Comparison of ENCODE assay signal across 2 cellular contexts in genomic region chr20:21308340-21308739, GRCh38.
TF ChIP-seq lines count a peak whose summit lies in the region.

No MANE protein-coding gene starts in this region.

TF ChIP-seq in K562, 482 proteins besides CTCF, POLR2A, EP300 and RAD21:
- TF ChIP-seq ZNF184 (CRISPR knock-in tag; IDR thresholded peaks at IDR 0.05), result peak; percentile 54; the same call in 1 of the 2 replicates
- TF ChIP-seq BRCA1 (IDR thresholded peaks at IDR 0.05), result no peak
- TF ChIP-seq BRCA1 (CRISPR knock-in tag; IDR thresholded peaks at IDR 0.05), result no peak
- no peak for TF ChIP-seq GTF2F1 (IDR thresholded peaks at IDR 0.05; ENCODE audit: low read depth, low read length)
- 0 out of 2 replicates have a peak, but pooled peaks have one; percentile 34 for TF ChIP-seq RBFOX2 (IDR thresholded peaks at IDR 0.05; ENCODE audit: low read depth, low read length)

TF ChIP-seq in neural cell, 6 proteins besides CTCF, POLR2A, EP300 and RAD21:
- TF ChIP-seq SMC3 (conservative IDR thresholded peaks at IDR 0.05; ENCODE audit: poor library complexity), result no peak
- no peak for TF ChIP-seq POLR2AphosphoS5 (IDR thresholded peaks at IDR 0.05)
- TF ChIP-seq MXI1 (conservative IDR thresholded peaks at IDR 0.05; ENCODE audit: poor library complexity, severe bottlenecking), result no peak
- TF ChIP-seq EZH2 (IDR thresholded peaks at IDR 0.05; ENCODE audit: borderline replicate concordance, insufficient read depth, low read length, poor library complexity, severe bottlenecking), result no peak
- TF ChIP-seq, protein P1, sequence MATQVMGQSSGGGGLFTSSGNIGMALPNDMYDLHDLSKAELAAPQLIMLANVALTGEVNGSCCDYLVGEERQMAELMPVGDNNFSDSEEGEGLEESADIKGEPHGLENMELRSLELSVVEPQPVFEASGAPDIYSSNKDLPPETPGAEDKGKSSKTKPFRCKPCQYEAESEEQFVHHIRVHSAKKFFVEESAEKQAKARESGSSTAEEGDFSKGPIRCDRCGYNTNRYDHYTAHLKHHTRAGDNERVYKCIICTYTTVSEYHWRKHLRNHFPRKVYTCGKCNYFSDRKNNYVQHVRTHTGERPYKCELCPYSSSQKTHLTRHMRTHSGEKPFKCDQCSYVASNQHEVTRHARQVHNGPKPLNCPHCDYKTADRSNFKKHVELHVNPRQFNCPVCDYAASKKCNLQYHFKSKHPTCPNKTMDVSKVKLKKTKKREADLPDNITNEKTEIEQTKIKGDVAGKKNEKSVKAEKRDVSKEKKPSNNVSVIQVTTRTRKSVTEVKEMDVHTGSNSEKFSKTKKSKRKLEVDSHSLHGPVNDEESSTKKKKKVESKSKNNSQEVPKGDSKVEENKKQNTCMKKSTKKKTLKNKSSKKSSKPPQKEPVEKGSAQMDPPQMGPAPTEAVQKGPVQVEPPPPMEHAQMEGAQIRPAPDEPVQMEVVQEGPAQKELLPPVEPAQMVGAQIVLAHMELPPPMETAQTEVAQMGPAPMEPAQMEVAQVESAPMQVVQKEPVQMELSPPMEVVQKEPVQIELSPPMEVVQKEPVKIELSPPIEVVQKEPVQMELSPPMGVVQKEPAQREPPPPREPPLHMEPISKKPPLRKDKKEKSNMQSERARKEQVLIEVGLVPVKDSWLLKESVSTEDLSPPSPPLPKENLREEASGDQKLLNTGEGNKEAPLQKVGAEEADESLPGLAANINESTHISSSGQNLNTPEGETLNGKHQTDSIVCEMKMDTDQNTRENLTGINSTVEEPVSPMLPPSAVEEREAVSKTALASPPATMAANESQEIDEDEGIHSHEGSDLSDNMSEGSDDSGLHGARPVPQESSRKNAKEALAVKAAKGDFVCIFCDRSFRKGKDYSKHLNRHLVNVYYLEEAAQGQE (IDR thresholded peaks at IDR 0.05; ENCODE audit: borderline replicate concordance), result no peak
- no peak for TF ChIP-seq TAF1 (IDR thresholded peaks at IDR 0.05; ENCODE audit: low read depth)
